7 cellular contexts compared by ENCODE assay signal in genomic region chr11:67613960-67614715, GRCh38. TPM values are rescaled to one million over a fixed set of nuclear protein-coding genes. Genes with fewer than 3 reads are reported as not detected.
A peak's percentile ranks its signal among the peaks of the same experiment; 100 is the strongest.
DNase-seq lines count a peak whose midpoint lies in the region; TF ChIP-seq lines count a peak whose summit lies in the region.

No MANE protein-coding gene starts in this region.

- DNase-seq in GM13977 (ENCODE audit: low spot score) (peak; percentile 87), HEK293T (ENCODE audit: extremely low spot score) (peak; percentile 66), NAMALWA (ENCODE audit: low spot score) (peak; percentile 97), dermis microvascular lymphatic vessel endothelial cell (ENCODE audit: low read depth in 2 of 2) (peak; percentile 6 to 41), mucosa of gallbladder (ENCODE audit: low spot score) (peak; percentile 60)
- peak; percentile 82 to 83 for DNase-seq in activated CD4-positive, alpha-beta T cell treated with anti-CD3 and anti-CD28 coated beads for 4 hours
- peak; percentile 88 for DNase-seq in stimulated activated CD8-positive, alpha-beta memory T cell treated with anti-CD3 and anti-CD28 coated beads, Interleukin-4, amount 100 ng/mL, for 48 hours

- in situ Hi-C loops in GM13977 (cut with MboI; ENCODE audit: low pct_unique_long_range_greater_than_20kb, low sequenced_read_pairs, unreplicated experiment), result no loop called here

- POLR2A ChIA-PET in HEK293T (lab: Yijun Ruan, JAX), result interaction anchor here (0.6 to 3.0 kb wide), 3 partner anchors 15 to 41 kb away, joined by 3 to 13 read pairs (median 4); partner anchors contain the start of gene GSTP1

- peak; percentile 58 for TF ChIP-seq CTCF in GM13977 (IDR thresholded peaks at IDR 0.05; ENCODE audit: extremely low read depth, insufficient read depth, missing control alignments)

- CTCF ChIA-PET in HEK293T (lab: Yijun Ruan, JAX), result interaction anchor here (0.5 to 2.9 kb wide), 10 partner anchors 8 to 99 kb away, joined by 3 to 15 read pairs (median 4); partner anchors contain the start of gene NUDT8

TF ChIP-seq in HEK293T, 16 proteins besides CTCF, POLR2A, EP300 and RAD21:
- no peak for TF ChIP-seq ZNF384 (IDR thresholded peaks at IDR 0.05)
- no peak for TF ChIP-seq BHLHE40 (IDR thresholded peaks at IDR 0.05; ENCODE audit: borderline replicate concordance)
- no peak for TF ChIP-seq SP1 (IDR thresholded peaks at IDR 0.05)

RNA-seq across cellular contexts. Expression of gene NDUFV1, which starts 7.4 kb away (rescaled TPM):
- 161 and 166 TPM in 2 replicates for total RNA-seq in dermis microvascular lymphatic vessel endothelial cell
- total RNA-seq in mucosa of gallbladder, result 202 TPM

RNA-seq across cellular contexts. Expression of gene NUDT8, which starts 15.6 kb away (rescaled TPM):
- 6.8 and 15.5 TPM in 2 replicates for total RNA-seq in dermis microvascular lymphatic vessel endothelial cell
- total RNA-seq in mucosa of gallbladder, result 17.8 TPM

RNA-seq across cellular contexts. Expression of gene TBX10, which starts 25.4 kb away (rescaled TPM):
- total RNA-seq in dermis microvascular lymphatic vessel endothelial cell (not detected in 2 replicates), mucosa of gallbladder (0.14 TPM)

RNA-seq across cellular contexts. Expression of gene GSTP1, which starts 30.5 kb away (rescaled TPM):
- 721 and 972 TPM in 2 replicates for total RNA-seq in dermis microvascular lymphatic vessel endothelial cell
- total RNA-seq in mucosa of gallbladder, result 1,142 TPM

RNA-seq across cellular contexts. Expression of gene ACY3, which starts 36.4 kb away (rescaled TPM):
- total RNA-seq in dermis microvascular lymphatic vessel endothelial cell (not detected in 2 replicates), mucosa of gallbladder (16.0 TPM)

Comparison
In these comparisons a context has a peak if more than half of its experiments do, and no peak if none do; other contexts are left out.
1. Peak in every context shown above with its lines: DNase-seq.
2. DNase-seq: peak in every context shown above with its lines; median percentile 97 in NAMALWA; 88 in stimulated activated CD8-positive, alpha-beta memory T cell treated with anti-CD3 and anti-CD28 coated beads, Interleukin-4, amount 100 ng/mL, for 48 hours; 87 in GM13977; 82 in activated CD4-positive, alpha-beta T cell treated with anti-CD3 and anti-CD28 coated beads for 4 hours; 66 in HEK293T; 60 in mucosa of gallbladder; 24 in dermis microvascular lymphatic vessel endothelial cell.